Comparison of ENCODE assay signal across 3 cellular contexts in the genomic region with DNA sequence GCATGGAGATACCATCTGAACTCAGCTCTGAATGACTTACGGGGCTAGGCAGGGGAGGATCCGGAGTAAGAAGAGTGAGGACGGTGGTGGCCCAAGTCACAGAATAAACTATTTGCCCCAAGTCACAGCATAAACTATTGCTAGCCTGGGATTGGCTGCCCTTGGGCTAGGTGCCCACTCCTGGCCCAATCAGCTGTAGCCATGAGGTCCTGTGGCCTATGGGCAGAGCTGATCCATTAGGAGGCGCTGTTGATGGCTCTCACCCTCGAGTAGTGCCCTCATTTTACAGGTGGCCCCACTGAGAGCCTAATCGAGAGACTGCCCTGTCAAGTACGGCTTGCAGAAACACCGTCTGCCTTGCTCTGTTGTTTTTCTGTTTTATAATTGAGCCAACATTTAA.
A peak's percentile ranks its signal among the peaks of the same experiment; 100 is the strongest.
TF ChIP-seq lines count a peak whose summit lies in the region.

No MANE protein-coding gene starts in this region.

TF ChIP-seq in SK-N-SH, 30 proteins besides CTCF, POLR2A, EP300 and RAD21:
- TF ChIP-seq FOXM1 (IDR thresholded peaks at IDR 0.05; ENCODE audit: low read depth) (no peak), TAF1 (IDR thresholded peaks at IDR 0.05; ENCODE audit: borderline replicate concordance, low read depth, low read length) (no peak), SMC3 (IDR thresholded peaks at IDR 0.05; ENCODE audit: low read depth, low read length) (no peak), NRF1 (IDR thresholded peaks at IDR 0.05; ENCODE audit: low read depth, low read length) (no peak), GABPA (IDR thresholded peaks at IDR 0.05; ENCODE audit: low read depth) (no peak), RXRA (IDR thresholded peaks at IDR 0.05; ENCODE audit: borderline replicate concordance, low read depth) (no peak), GATA2 (CRISPR knock-in tag; IDR thresholded peaks at IDR 0.05) (no peak)
- TF ChIP-seq, protein P1, sequence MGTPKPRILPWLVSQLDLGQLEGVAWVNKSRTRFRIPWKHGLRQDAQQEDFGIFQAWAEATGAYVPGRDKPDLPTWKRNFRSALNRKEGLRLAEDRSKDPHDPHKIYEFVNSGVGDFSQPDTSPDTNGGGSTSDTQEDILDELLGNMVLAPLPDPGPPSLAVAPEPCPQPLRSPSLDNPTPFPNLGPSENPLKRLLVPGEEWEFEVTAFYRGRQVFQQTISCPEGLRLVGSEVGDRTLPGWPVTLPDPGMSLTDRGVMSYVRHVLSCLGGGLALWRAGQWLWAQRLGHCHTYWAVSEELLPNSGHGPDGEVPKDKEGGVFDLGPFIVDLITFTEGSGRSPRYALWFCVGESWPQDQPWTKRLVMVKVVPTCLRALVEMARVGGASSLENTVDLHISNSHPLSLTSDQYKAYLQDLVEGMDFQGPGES (IDR thresholded peaks at IDR 0.05; ENCODE audit: low read depth, low read length), result no peak

TF ChIP-seq in SK-N-SH treated with all-trans-retinoic acid at 6 μM for 48 hours, 23 proteins besides CTCF, POLR2A, EP300 and RAD21:
- TF ChIP-seq ZNF565 (CRISPR knock-in tag; conservative IDR thresholded peaks at IDR 0.05; ENCODE audit: low read depth) (no peak), ARNTL (CRISPR knock-in tag; IDR thresholded peaks at IDR 0.05; ENCODE audit: borderline replicate concordance, low read depth) (no peak), TOX (CRISPR knock-in tag; IDR thresholded peaks at IDR 0.05; ENCODE audit: borderline replicate concordance) (no peak)
- TF ChIP-seq, protein P2, sequence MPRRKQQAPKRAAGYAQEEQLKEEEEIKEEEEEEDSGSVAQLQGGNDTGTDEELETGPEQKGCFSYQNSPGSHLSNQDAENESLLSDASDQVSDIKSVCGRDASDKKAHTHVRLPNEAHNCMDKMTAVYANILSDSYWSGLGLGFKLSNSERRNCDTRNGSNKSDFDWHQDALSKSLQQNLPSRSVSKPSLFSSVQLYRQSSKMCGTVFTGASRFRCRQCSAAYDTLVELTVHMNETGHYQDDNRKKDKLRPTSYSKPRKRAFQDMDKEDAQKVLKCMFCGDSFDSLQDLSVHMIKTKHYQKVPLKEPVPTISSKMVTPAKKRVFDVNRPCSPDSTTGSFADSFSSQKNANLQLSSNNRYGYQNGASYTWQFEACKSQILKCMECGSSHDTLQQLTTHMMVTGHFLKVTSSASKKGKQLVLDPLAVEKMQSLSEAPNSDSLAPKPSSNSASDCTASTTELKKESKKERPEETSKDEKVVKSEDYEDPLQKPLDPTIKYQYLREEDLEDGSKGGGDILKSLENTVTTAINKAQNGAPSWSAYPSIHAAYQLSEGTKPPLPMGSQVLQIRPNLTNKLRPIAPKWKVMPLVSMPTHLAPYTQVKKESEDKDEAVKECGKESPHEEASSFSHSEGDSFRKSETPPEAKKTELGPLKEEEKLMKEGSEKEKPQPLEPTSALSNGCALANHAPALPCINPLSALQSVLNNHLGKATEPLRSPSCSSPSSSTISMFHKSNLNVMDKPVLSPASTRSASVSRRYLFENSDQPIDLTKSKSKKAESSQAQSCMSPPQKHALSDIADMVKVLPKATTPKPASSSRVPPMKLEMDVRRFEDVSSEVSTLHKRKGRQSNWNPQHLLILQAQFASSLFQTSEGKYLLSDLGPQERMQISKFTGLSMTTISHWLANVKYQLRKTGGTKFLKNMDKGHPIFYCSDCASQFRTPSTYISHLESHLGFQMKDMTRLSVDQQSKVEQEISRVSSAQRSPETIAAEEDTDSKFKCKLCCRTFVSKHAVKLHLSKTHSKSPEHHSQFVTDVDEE (CRISPR knock-in tag; IDR thresholded peaks at IDR 0.05), result no peak

TF ChIP-seq in WTC11, 78 proteins besides CTCF, POLR2A, EP300 and RAD21:
- no peak for TF ChIP-seq ZNF121 (CRISPR knock-in tag; IDR thresholded peaks at IDR 0.05)
- peak; percentile 54 for TF ChIP-seq NFYB (CRISPR knock-in tag; conservative IDR thresholded peaks at IDR 0.05; ENCODE audit: low read depth)
